Comparison of ENCODE assay signal across 24 cellular contexts in genomic region chr6:168949876-168950499, GRCh38.
DNase-seq lines count a peak whose midpoint lies in the region; ATAC-seq and TF ChIP-seq lines count a peak whose summit lies in the region.
"Had no signal": no experiment of that assay in that cellular context is flagged by ENCODE, and none has a peak within 500 bp of the region (broad histone marks: within the 10 kb centered on the region; RNA-seq: fewer than 3 reads in every experiment).

No MANE protein-coding gene starts in this region.

- H3K79me2 ChIP-seq in OCI-LY7 (ENCODE audit: insufficient read depth, low read depth, low read length), result no peaks in the 10 kb centered on the region

- no peaks in the 10 kb centered on the region for H3K9me3 Mint-ChIP-seq in activated CD4-positive, alpha-beta memory T cell treated with anti-CD3 and anti-CD28 coated beads, Interleukin-2, amount 10 ng/mL, durations not matched to agents 7 days and 5 days
- H3K9me3 Mint-ChIP-seq: activated T-helper 1 cell treated with anti-CD3 and anti-CD28 coated beads, Interleukin-12 subunit alpha, Interleukin-12 subunit beta, Interleukin-2, Interleukin-4 antibody, amounts not matched to agents 30 ng/mL and 10 ng/mL and 1 ng/mL, durations not matched to agents 14 hours and 24 hours and 36 hours; CD4-positive, alpha-beta memory T cell had no signal

- H3K36me3 ChIP-seq in esophagus squamous epithelium (no peaks in the 10 kb centered on the region), left lung (no peaks in the 10 kb centered on the region), thoracic aorta (no peaks in the 10 kb centered on the region), OCI-LY7 (ENCODE audit: insufficient read depth, low read length) (no peaks in the 10 kb centered on the region)
- H3K36me3 ChIP-seq: brain microvascular endothelial cell, MG63 had no signal

- H3K4me2 ChIP-seq in OCI-LY7 (ENCODE audit: low read length), result no peak overlapping the region

- peak; percentile 26 for DNase-seq in LHCN-M2 (ENCODE audit: low read depth)
- DNase-seq in esophagus squamous epithelium (lab: John Stamatoyannopoulos, UW), result no peak
- DNase-seq in left lung, result no peak
- no peak for DNase-seq in thoracic aorta (ENCODE audit: low spot score)
- DNase-seq in activated CD4-positive, alpha-beta memory T cell treated with anti-CD3 and anti-CD28 coated beads, Interleukin-2, amount 10 ng/mL, durations not matched to agents 7 days and 5 days, result no peak
- DNase-seq in GF-D8 (lab: John Stamatoyannopoulos, UW), result no peak
- no peak for DNase-seq in OCI-LY7 (ENCODE audit: low spot score)
- DNase-seq in NCI-H510A treated with DMSO at 0.1 percent for 48 hours (lab: John Stamatoyannopoulos, UW), result no peak
- DNase-seq: brain microvascular endothelial cell; CD4-positive, alpha-beta memory T cell; cortex of kidney; DMS153; GDM1; MG63; NCI-H146; NCI-H2227 treated with DMSO at 0.1 percent for 48 hours; NCI-H774; OCI-M1; psoas muscle; SHP77 treated with DMSO at 0.1 percent for 48 hours; stimulated activated CD4-positive, alpha-beta T cell treated with anti-CD3 and anti-CD28 coated beads, Interleukin-12 subunit alpha, Interleukin-12 subunit beta, amount 100 ng/mL, for 4 hours had no signal

- H3K27ac ChIP-seq in esophagus squamous epithelium, result peak overlapping the region in 3 of 4 donors; percentile 2 to 68 (median 67)
- no peak overlapping the region for H3K27ac ChIP-seq in left lung
- peak overlapping the region; percentile 10 to 32 for H3K27ac ChIP-seq in thoracic aorta
- no peak overlapping the region for H3K27ac ChIP-seq in OCI-LY7 (ENCODE audit: low read depth, low read length, poor library complexity, severe bottlenecking)
- H3K27ac ChIP-seq: brain microvascular endothelial cell, HL-60, psoas muscle had no signal

- TF ChIP-seq POLR2A in esophagus squamous epithelium (IDR thresholded peaks at IDR 0.05), result no peak

- H3K4me3 ChIP-seq in esophagus squamous epithelium, result no peak overlapping the region
- no peak overlapping the region for H3K4me3 ChIP-seq in left lung
- H3K4me3 ChIP-seq in thoracic aorta, result no peak overlapping the region
- no peak overlapping the region for H3K4me3 ChIP-seq in OCI-LY7 (ENCODE audit: low read depth, low read length, poor library complexity, severe bottlenecking)
- H3K4me3 ChIP-seq: MG63, psoas muscle had no signal

- ATAC-seq in left lung (peak; percentile 48), thoracic aorta (ENCODE audit: insufficient number of reproducible peaks, low FRiP score, low read depth) (no peak)

- BruUV-seq in OCI-LY7 (replicated peaks; lab: Mats Ljungman, UMichigan), result no TSS peak

- H3K9me3 ChIP-seq in esophagus squamous epithelium, result no peaks in the 10 kb centered on the region
- H3K9me3 ChIP-seq in left lung, result no peaks in the 10 kb centered on the region
- H3K9me3 ChIP-seq in thoracic aorta, result no peaks in the 10 kb centered on the region
- no peaks in the 10 kb centered on the region for H3K9me3 ChIP-seq in OCI-LY7 (ENCODE audit: low read length)
- H3K9me3 ChIP-seq: MG63, psoas muscle had no signal

- H3K9me2 ChIP-seq in OCI-LY7 (ENCODE audit: insufficient read depth, low read length), result no peaks in the 10 kb centered on the region

- intact Hi-C loops in esophagus squamous epithelium (cut with DNase I), result no loop called here
- intact Hi-C loops in left lung (cut with DNase I), result no loop called here
- intact Hi-C loops in OCI-LY7 (cut with micrococcal nuclease; ENCODE audit: unreplicated experiment), result no loop called here

- no peaks in the 10 kb centered on the region for H3K36me3 Mint-ChIP-seq in activated CD4-positive, alpha-beta memory T cell treated with anti-CD3 and anti-CD28 coated beads, Interleukin-2, amount 10 ng/mL, durations not matched to agents 7 days and 5 days (ENCODE audit: low read depth)
- H3K36me3 Mint-ChIP-seq: activated naive CD8-positive, alpha-beta T cell; CD4-positive, alpha-beta memory T cell had no signal

- no peak overlapping the region for H3K4me3 Mint-ChIP-seq in activated CD4-positive, alpha-beta memory T cell treated with anti-CD3 and anti-CD28 coated beads, Interleukin-2, amount 10 ng/mL, durations not matched to agents 7 days and 5 days
- H3K4me3 Mint-ChIP-seq: activated naive CD8-positive, alpha-beta T cell; activated T-helper 1 cell treated with anti-CD3 and anti-CD28 coated beads, Interleukin-12 subunit alpha, Interleukin-12 subunit beta, Interleukin-2, Interleukin-4 antibody, amounts not matched to agents 30 ng/mL and 10 ng/mL and 1 ng/mL, durations not matched to agents 14 hours and 24 hours and 36 hours; CD4-positive, alpha-beta memory T cell had no signal

- H2AFZ ChIP-seq in OCI-LY7 (ENCODE audit: low read length), result no peak overlapping the region

- H3K4me1 ChIP-seq in esophagus squamous epithelium (peaks cover 0 to 24% (median 9%) of the 10 kb centered on the region in 3 donors), left lung (peaks cover 0 to 3% of the 10 kb centered on the region in 2 donors), thoracic aorta (ENCODE audit: control insufficient read depth in 1 of 2, low read depth in 2 of 2) (peaks cover 8 to 22% of the 10 kb centered on the region in 2 donors), OCI-LY7 (ENCODE audit: insufficient read depth, low read length, poor library complexity, severe bottlenecking) (no peaks in the 10 kb centered on the region)

- H3K27me3 Mint-ChIP-seq in activated CD4-positive, alpha-beta memory T cell treated with anti-CD3 and anti-CD28 coated beads, Interleukin-2, amount 10 ng/mL, durations not matched to agents 7 days and 5 days, result peaks cover 3% of the 10 kb centered on the region

- no peaks in the 10 kb centered on the region for H3K4me1 Mint-ChIP-seq in activated CD4-positive, alpha-beta memory T cell treated with anti-CD3 and anti-CD28 coated beads, Interleukin-2, amount 10 ng/mL, durations not matched to agents 7 days and 5 days

- H3K27me3 ChIP-seq in esophagus squamous epithelium (peaks cover 0 to 4% (median 0%) of the 10 kb centered on the region in 4 donors), left lung (peaks cover 0 to 6% of the 10 kb centered on the region in 2 donors), thoracic aorta (replicated peaks; ENCODE audit: insufficient read depth) (no peaks in the 10 kb centered on the region)
- H3K27me3 ChIP-seq: MG63 had no signal

- CTCF ChIA-PET in activated CD4-positive, alpha-beta memory T cell treated with anti-CD3 and anti-CD28 coated beads, Interleukin-2, amount 10 ng/mL, durations not matched to agents 7 days and 5 days (lab: Charles Lee), result no interaction called here
- CTCF ChIA-PET in OCI-LY7 (lab: Charles Lee; ENCODE audit: unreplicated experiment), result no interaction called here

- no peaks in the 10 kb centered on the region for H4K20me1 ChIP-seq in OCI-LY7 (ENCODE audit: insufficient read depth, low read length)

- TF ChIP-seq CTCF in esophagus squamous epithelium (IDR thresholded peaks at IDR 0.05), result no peak
- no peak for TF ChIP-seq CTCF in left lung (IDR thresholded peaks at IDR 0.05)
- no peak for TF ChIP-seq CTCF in thoracic aorta (IDR thresholded peaks at IDR 0.05)
- no peak for TF ChIP-seq CTCF in OCI-LY7 (conservative IDR thresholded peaks at IDR 0.05; ENCODE audit: low read length)

- H3K27ac Mint-ChIP-seq in activated CD4-positive, alpha-beta memory T cell treated with anti-CD3 and anti-CD28 coated beads, Interleukin-2, amount 10 ng/mL, durations not matched to agents 7 days and 5 days, result no peak overlapping the region
- H3K27ac Mint-ChIP-seq: activated naive CD8-positive, alpha-beta T cell; activated T-helper 1 cell treated with anti-CD3 and anti-CD28 coated beads, Interleukin-12 subunit alpha, Interleukin-12 subunit beta, Interleukin-2, Interleukin-4 antibody, amounts not matched to agents 30 ng/mL and 10 ng/mL and 1 ng/mL, durations not matched to agents 14 hours and 24 hours and 36 hours; CD4-positive, alpha-beta memory T cell had no signal

- WGBS in esophagus squamous epithelium, 2 donors, result 23 to 30% methylated on average over 5 of the region's 5 CpGs

- POLR2A ChIA-PET in activated CD4-positive, alpha-beta memory T cell treated with anti-CD3 and anti-CD28 coated beads, Interleukin-2, amount 10 ng/mL, durations not matched to agents 7 days and 5 days (lab: Charles Lee), result no interaction called here
- POLR2A ChIA-PET in OCI-LY7 (lab: Charles Lee), result no interaction called here

Comparison
In these comparisons a context has a peak if more than half of its experiments do, and no peak if none do; other contexts are left out.
1. H3K27ac ChIP-seq: peak in esophagus squamous epithelium (3 of 4) and thoracic aorta (2 of 2); none in left lung (0 of 2) and OCI-LY7 (single experiment).